In the genomic region with DNA sequence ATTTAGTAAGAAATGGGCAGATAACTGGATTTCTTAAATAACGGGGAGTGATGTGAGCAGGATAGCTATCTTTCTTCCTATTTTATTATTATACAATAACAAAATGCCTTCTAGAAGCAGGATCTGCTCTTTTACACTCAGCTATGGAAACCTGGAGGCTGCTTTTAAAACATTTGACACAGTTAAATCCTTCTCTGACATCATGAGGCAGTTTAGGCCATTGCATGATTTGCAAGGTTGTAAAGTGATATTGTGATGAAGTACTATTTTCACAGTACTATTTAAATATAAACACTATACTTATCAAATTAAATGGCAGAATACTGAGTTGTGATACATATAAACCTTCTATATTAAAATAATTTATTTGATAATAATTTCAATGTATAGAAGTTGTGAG, we compare ENCODE assay signal across 21 cellular contexts.
DNase-seq lines count a peak whose midpoint lies in the region; ATAC-seq, FAIRE-seq and TF ChIP-seq lines count a peak whose summit lies in the region.
"Had no signal": no experiment of that assay in that cellular context is flagged by ENCODE, and none has a peak within 500 bp of the region (broad histone marks: within the 10 kb centered on the region; RNA-seq: fewer than 3 reads in every experiment).

No MANE protein-coding gene starts in this region.

- no peak for ATAC-seq in GM21447 (IDR thresholded peaks at IDR 0.05; ENCODE audit: unreplicated experiment)
- ATAC-seq: A549, GM23338, HCT116 had no signal

- H3K27me3 ChIP-seq in cardiac muscle cell (no peaks in the 10 kb centered on the region), small intestine (ENCODE audit: control insufficient read depth in 2 of 2, insufficient read depth in 2 of 2, low read length in 2 of 2) (no peaks in the 10 kb centered on the region)

- TF ChIP-seq CTCF in cardiac muscle cell (IDR thresholded peaks at IDR 0.05; ENCODE audit: low read depth, low read length) (no peak), chondrocyte (IDR thresholded peaks at IDR 0.05) (no peak), osteocyte (IDR thresholded peaks at IDR 0.05) (no peak)

- intact Hi-C loops in cardiac septum (cut with DNase I) = no loop called here

- no peak overlapping the region for H3K4me3 ChIP-seq in cardiac muscle cell
- no peak overlapping the region for H3K4me3 ChIP-seq in small intestine (ENCODE audit: low read depth in 1 of 2, low read length in 2 of 2)
- H3K4me3 ChIP-seq: A549, GM23338 had no signal

- no peaks in the 10 kb centered on the region for H3K27me3 Mint-ChIP-seq in chondrocyte (ENCODE audit: low read depth)
- no peaks in the 10 kb centered on the region for H3K27me3 Mint-ChIP-seq in osteocyte (ENCODE audit: unreplicated experiment)
- H3K27me3 Mint-ChIP-seq: CD4-positive, alpha-beta memory T cell had no signal

- H3K4me3 Mint-ChIP-seq in chondrocyte (ENCODE audit: unreplicated experiment) (no peak overlapping the region), osteocyte (ENCODE audit: unreplicated experiment) (no peak overlapping the region)
- H3K4me3 Mint-ChIP-seq: CD4-positive, alpha-beta memory T cell; GM23338; H9 had no signal

- peaks cover 9% of the 10 kb centered on the region for H3K9me3 Mint-ChIP-seq in chondrocyte (ENCODE audit: low read depth)
- H3K9me3 Mint-ChIP-seq in osteocyte (ENCODE audit: unreplicated experiment) = peaks cover 13% of the 10 kb centered on the region

- H3K36me3 Mint-ChIP-seq in chondrocyte (ENCODE audit: low read depth) (peaks cover 2% of the 10 kb centered on the region), osteocyte (ENCODE audit: unreplicated experiment) (peaks cover 7% of the 10 kb centered on the region)

- H3K4me1 ChIP-seq in cardiac muscle cell (ENCODE audit: low read depth) = no peaks in the 10 kb centered on the region
- H3K4me1 ChIP-seq in small intestine (ENCODE audit: control insufficient read depth in 2 of 2, insufficient read depth in 1 of 2, low read depth in 1 of 2, low read length in 1 of 2) = no peaks in the 10 kb centered on the region
- H3K4me1 ChIP-seq: Caco-2 had no signal

- 95 to 96% (median 96%) methylated on average over 1 of the region's 1 CpG for WGBS in small intestine, 3 donors

- no peak for DNase-seq in cardiac muscle cell (ENCODE audit: low read depth in 1 of 2, low spot score in 1 of 2)
- no peak for DNase-seq in cardiac septum (ENCODE audit: low spot score)
- DNase-seq in chondrocyte (ENCODE audit: low spot score) = no peak
- DNase-seq in osteocyte (ENCODE audit: extremely low spot score, unreplicated experiment) = no peak
- DNase-seq in small intestine = no peak
- no peak for DNase-seq in OCI-M2 (lab: John Stamatoyannopoulos, UW; ENCODE audit: unreplicated experiment)
- no peak for DNase-seq in LoVo (ENCODE audit: low spot score)
- DNase-seq: ACHN; C1 segment of cervical spinal cord; Caco-2; CD4-positive, alpha-beta memory T cell; DMS153; DND-41; H9 had no signal

- H3K9me3 ChIP-seq in cardiac muscle cell (ENCODE audit: low read depth) = no peaks in the 10 kb centered on the region
- no peaks in the 10 kb centered on the region for H3K9me3 ChIP-seq in small intestine (ENCODE audit: control insufficient read depth, low read depth)
- H3K9me3 ChIP-seq: A549, Caco-2 had no signal

- peaks cover 40% of the 10 kb centered on the region for H3K4me1 Mint-ChIP-seq in chondrocyte (ENCODE audit: low read depth)
- H3K4me1 Mint-ChIP-seq in osteocyte (ENCODE audit: unreplicated experiment) = peaks cover 53% of the 10 kb centered on the region

- no peaks in the 10 kb centered on the region for H3K36me3 ChIP-seq in cardiac muscle cell
- no peaks in the 10 kb centered on the region for H3K36me3 ChIP-seq in small intestine (ENCODE audit: control insufficient read depth in 2 of 2, insufficient read depth in 2 of 2, low read length in 2 of 2)

- H3K27ac Mint-ChIP-seq in chondrocyte (ENCODE audit: unreplicated experiment) (peak overlapping the region; percentile 55), osteocyte (ENCODE audit: unreplicated experiment) (peak overlapping the region; percentile 53)
- H3K27ac Mint-ChIP-seq: GM23338 had no signal

- peak overlapping the region; percentile 10 for H3K27ac ChIP-seq in cardiac muscle cell
- no peak overlapping the region for H3K27ac ChIP-seq in small intestine (ENCODE audit: low read depth in 1 of 2, low read length in 1 of 2)
- H3K27ac ChIP-seq: 22Rv1 had no signal

- FAIRE-seq in small intestine (lab: Jason Lieb, UNC) = peak; percentile 10
- FAIRE-seq: A549, G401.6, GM12892 had no signal
